Comparison of ENCODE assay signal across 9 cellular contexts in the genomic region with DNA sequence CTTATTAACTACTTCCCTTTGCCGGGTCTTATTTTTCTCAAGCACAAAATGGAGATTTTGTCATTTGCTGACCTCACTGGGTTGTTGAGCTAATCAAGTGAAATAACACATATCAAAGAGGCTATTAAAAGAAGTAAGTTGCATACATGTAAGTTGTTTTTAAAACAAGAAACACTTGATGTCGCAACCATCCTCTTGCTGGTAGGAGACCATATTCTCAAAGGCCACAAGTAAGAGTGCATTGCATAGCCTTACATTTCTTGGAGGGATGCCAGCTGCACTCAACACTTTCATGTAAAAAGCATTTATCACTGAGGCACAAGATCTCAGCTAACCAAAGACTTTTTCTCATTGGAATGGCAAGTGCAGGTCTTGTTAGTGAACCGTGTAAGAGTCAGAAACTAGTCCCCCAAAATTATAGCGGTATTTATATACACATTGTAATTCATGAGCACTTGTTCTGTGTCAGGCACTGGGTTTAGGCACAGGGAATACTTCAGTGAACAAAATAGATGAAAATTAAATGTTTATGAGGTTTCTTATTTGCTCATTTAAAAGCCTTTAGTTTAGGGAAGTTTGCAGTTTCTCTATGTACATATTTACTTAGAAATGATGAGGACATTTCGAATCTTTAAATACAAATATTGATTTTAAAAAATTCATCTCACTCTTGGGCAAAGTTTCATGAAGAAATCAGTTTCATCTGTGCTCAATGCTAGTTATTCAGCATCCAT.
A peak's percentile ranks its signal among the peaks of the same experiment; 100 is the strongest.
DNase-seq lines count a peak whose midpoint lies in the region; ATAC-seq, FAIRE-seq and TF ChIP-seq lines count a peak whose summit lies in the region.
"Had no signal": no experiment of that assay in that cellular context is flagged by ENCODE, and none has a peak within 500 bp of the region (broad histone marks: within the 10 kb centered on the region; RNA-seq: fewer than 3 reads in every experiment).

No MANE protein-coding gene starts in this region.

- DNase-seq in HEK293T (ENCODE audit: extremely low spot score), result peak; percentile 24
- DNase-seq in SKM-1 treated with dmso at 0.1 percent for 144 hours (lab: John Stamatoyannopoulos, UW; ENCODE audit: unreplicated experiment), result peak; percentile 60
- no peak for DNase-seq in kidney
- no peak for DNase-seq in activated naive CD4-positive, alpha-beta T cell treated with anti-CD3 and anti-CD28 coated beads, Interleukin-2, amount 50 U/mL, for 16 hours
- DNase-seq in T-helper 9 cell, result no peak
- no peak for DNase-seq in posterior vena cava (ENCODE audit: low spot score)
- DNase-seq: activated T-cell treated with anti-CD3 and anti-CD28 coated beads, Interleukin-2, amount 50 U/mL, for 4 hours had no signal

- no peak for ATAC-seq in GM21723 (IDR thresholded peaks at IDR 0.05; ENCODE audit: unreplicated experiment)
- ATAC-seq: activated T-cell treated with anti-CD3 and anti-CD28 coated beads, Interleukin-2, amount 50 U/mL, for 4 hours had no signal

- peak overlapping the region; percentile 29 for H2AFZ ChIP-seq in ACC112 (ENCODE audit: low read length, unreplicated experiment)

- H3K9me3 ChIP-seq in kidney (ENCODE audit: control insufficient read depth in 1 of 2, low read length in 2 of 2), result no peaks in the 10 kb centered on the region

- no peak overlapping the region for H3K9ac ChIP-seq in kidney (ENCODE audit: low read length in 2 of 2)

- H3K27me3 ChIP-seq in ACC112 (ENCODE audit: insufficient read depth, low read length), result no peaks in the 10 kb centered on the region

- CTCF ChIA-PET in HEK293T (lab: Yijun Ruan, JAX), result no interaction called here

- H3K27ac ChIP-seq in ACC112 (ENCODE audit: low read depth, low read length) (peak overlapping the region; percentile 55), kidney (ENCODE audit: low read depth in 2 of 2, low read length in 2 of 2) (peak overlapping the region; percentile 4 to 37)

- no peaks in the 10 kb centered on the region for H3K79me2 ChIP-seq in ACC112 (ENCODE audit: control insufficient read depth, insufficient read depth, low read length, unreplicated experiment)

- H3K4me1 ChIP-seq in ACC112 (ENCODE audit: control insufficient read depth, insufficient read depth, low read length, unreplicated experiment) (peaks cover 13% of the 10 kb centered on the region), kidney (ENCODE audit: control insufficient read depth in 1 of 2, insufficient read depth in 1 of 2, low read depth in 1 of 2, low read length in 2 of 2) (peaks cover 14 to 15% of the 10 kb centered on the region in 2 donors)

- intact Hi-C loops in kidney (cut with DNase I), result no loop called here
- intact Hi-C loops in posterior vena cava (cut with DNase I), result loop anchor here (5.0 to 10.0 kb wide), 2 partner anchors 299 to 532 kb away; no protein-coding TSS in a partner anchor

- H3K36me3 ChIP-seq in ACC112 (ENCODE audit: insufficient read depth, low read length) (no peaks in the 10 kb centered on the region), kidney (ENCODE audit: control insufficient read depth in 1 of 2, insufficient read depth in 2 of 2, low read length in 2 of 2) (no peaks in the 10 kb centered on the region)

- no peak for TF ChIP-seq CTCF in kidney (IDR thresholded peaks at IDR 0.05; ENCODE audit: borderline replicate concordance, extremely low read depth, insufficient read depth)

- POLR2A ChIA-PET in HEK293T (lab: Yijun Ruan, JAX), result interaction anchor here (0.9 to 1.3 kb wide), 2 partner anchors 23 to 72 kb away, joined by 3 read pairs; partner anchors contain the start of gene ZFAND5

- H3K4me3 ChIP-seq in ACC112 (ENCODE audit: low read depth, low read length) (peak overlapping the region; percentile 13; the same call in 1 of the 2 replicates), kidney (ENCODE audit: low read length in 2 of 2) (peak overlapping the region in 1 of 2 donors; percentile 10)

- FAIRE-seq in kidney (lab: Jason Lieb, UNC), result no peak

TF ChIP-seq in HEK293T, 16 proteins besides CTCF, POLR2A, EP300 and RAD21:
- TF ChIP-seq, protein P1, sequence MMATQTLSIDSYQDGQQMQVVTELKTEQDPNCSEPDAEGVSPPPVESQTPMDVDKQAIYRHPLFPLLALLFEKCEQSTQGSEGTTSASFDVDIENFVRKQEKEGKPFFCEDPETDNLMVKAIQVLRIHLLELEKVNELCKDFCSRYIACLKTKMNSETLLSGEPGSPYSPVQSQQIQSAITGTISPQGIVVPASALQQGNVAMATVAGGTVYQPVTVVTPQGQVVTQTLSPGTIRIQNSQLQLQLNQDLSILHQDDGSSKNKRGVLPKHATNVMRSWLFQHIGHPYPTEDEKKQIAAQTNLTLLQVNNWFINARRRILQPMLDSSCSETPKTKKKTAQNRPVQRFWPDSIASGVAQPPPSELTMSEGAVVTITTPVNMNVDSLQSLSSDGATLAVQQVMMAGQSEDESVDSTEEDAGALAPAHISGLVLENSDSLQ (IDR thresholded peaks at IDR 0.05), result no peak
- TF ChIP-seq LEF1 (IDR thresholded peaks at IDR 0.05; ENCODE audit: borderline replicate concordance) (no peak), FOXM1 (IDR thresholded peaks at IDR 0.05; ENCODE audit: borderline replicate concordance) (no peak), ZNF384 (IDR thresholded peaks at IDR 0.05) (no peak), L3MBTL2 (conservative IDR thresholded peaks at IDR 0.05) (no peak), SP1 (IDR thresholded peaks at IDR 0.05) (no peak), NFRKB (IDR thresholded peaks at IDR 0.05) (no peak), HDGF (IDR thresholded peaks at IDR 0.05; ENCODE audit: borderline replicate concordance) (no peak), FOXA1 (IDR thresholded peaks at IDR 0.05) (no peak), FOXK2 (IDR thresholded peaks at IDR 0.05) (no peak), SUZ12 (IDR thresholded peaks at IDR 0.05) (no peak), ARNT (IDR thresholded peaks at IDR 0.05) (no peak), CTBP1 (IDR thresholded peaks at IDR 0.05; ENCODE audit: borderline replicate concordance) (no peak), TARDBP (IDR thresholded peaks at IDR 0.05) (no peak), ELF4 (IDR thresholded peaks at IDR 0.05) (no peak), BHLHE40 (IDR thresholded peaks at IDR 0.05; ENCODE audit: borderline replicate concordance) (no peak)
TF ChIP-seq in HEK293T: peak in this region for 0.

Comparison
In these comparisons a context has a peak if more than half of its experiments do, and no peak if none do; other contexts are left out.
1. DNase-seq: peak in HEK293T (single experiment) and SKM-1 treated with dmso at 0.1 percent for 144 hours (single experiment); none in kidney (single experiment), activated naive CD4-positive, alpha-beta T cell treated with anti-CD3 and anti-CD28 coated beads, Interleukin-2, amount 50 U/mL, for 16 hours (single experiment), T-helper 9 cell (single experiment) and posterior vena cava (single experiment).